Comparison of ENCODE assay signal across 23 cellular contexts in the genomic region with DNA sequence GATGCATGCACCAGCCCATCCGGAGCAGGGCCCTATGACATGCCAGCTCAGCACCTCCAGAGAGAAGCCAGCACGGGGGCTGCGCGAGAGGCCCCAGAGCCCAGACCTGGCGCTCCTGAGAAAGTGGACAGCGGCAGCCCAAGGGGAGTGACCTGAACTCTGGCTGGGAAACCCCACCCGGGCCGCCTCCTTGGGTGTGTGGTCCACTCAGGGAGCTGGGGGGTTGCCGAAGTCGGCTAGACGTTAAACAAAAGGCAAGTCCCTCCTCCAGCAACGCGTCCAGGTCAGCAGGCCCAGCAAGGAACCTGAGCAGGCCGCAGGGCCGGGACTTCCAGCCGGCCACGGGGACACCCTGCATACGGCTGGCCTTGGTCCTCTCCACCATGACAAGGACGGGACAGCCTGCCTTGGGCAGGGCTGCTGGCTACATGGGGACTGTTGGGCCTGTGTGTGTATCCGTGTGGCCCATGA. TPM values are rescaled to one million over a fixed set of nuclear protein-coding genes. Genes with fewer than 3 reads are reported as not detected.
A peak's percentile ranks its signal among the peaks of the same experiment; 100 is the strongest.
DNase-seq lines count a peak whose midpoint lies in the region; ATAC-seq and TF ChIP-seq lines count a peak whose summit lies in the region.
"Had no signal": no experiment of that assay in that cellular context is flagged by ENCODE, and none has a peak within 500 bp of the region (broad histone marks: within the 10 kb centered on the region; RNA-seq: fewer than 3 reads in every experiment).

No MANE protein-coding gene starts in this region.

- intact Hi-C loops in Panc1 (cut with micrococcal nuclease; ENCODE audit: unreplicated experiment) = no loop called here

- in situ Hi-C loops in Panc1 (cut with HindIII; ENCODE audit: low pct_unique_long_range_greater_than_20kb, low sequenced_read_pairs) = no loop called here

- CTCF ChIA-PET in Panc1 (lab: Charles Lee) = no interaction called here

- no peak overlapping the region for H3K4me3 ChIP-seq in Panc1 (ENCODE audit: low read depth in 2 of 2, low read length in 2 of 2)
- H3K4me3 ChIP-seq in WERI-Rb-1 (ENCODE audit: low read depth, low read length) = no peak overlapping the region
- H3K4me3 ChIP-seq: psoas muscle, testis had no signal

- H3K4me1 Mint-ChIP-seq in activated T-cell treated with anti-CD3 and anti-CD28 coated beads, Interleukin-2, amount 50 U/mL, for 24 hours (ENCODE audit: low read depth) = peaks cover 10% of the 10 kb centered on the region

- H3K36me3 ChIP-seq in Panc1 (ENCODE audit: control insufficient read depth, insufficient read depth, low read length) (no peaks in the 10 kb centered on the region), WERI-Rb-1 (no peaks in the 10 kb centered on the region)

- peaks cover 54% of the 10 kb centered on the region for H3K4me1 ChIP-seq in Panc1 (ENCODE audit: control insufficient read depth, insufficient read depth, low read length)
- H3K4me1 ChIP-seq: testis had no signal

- no peak overlapping the region; the same call in 1 of the 2 replicates for H3K27ac ChIP-seq in Panc1 (ENCODE audit: low read length)
- no peak overlapping the region for H3K27ac ChIP-seq in WERI-Rb-1
- H3K27ac ChIP-seq: psoas muscle, testis had no signal

- peak; percentile 19; the same call in 1 of the 2 replicates for ATAC-seq in Panc1
- ATAC-seq in GM18868 (IDR thresholded peaks at IDR 0.05; ENCODE audit: unreplicated experiment) = no peak
- ATAC-seq: naive thymus-derived CD8-positive, alpha-beta T cell; stimulated activated effector memory CD8-positive, alpha-beta T cell treated with anti-CD3 and anti-CD28 coated beads, Interleukin-12 subunit alpha, Interleukin-12 subunit beta, amount 100 ng/mL, for 72 hours had no signal

- peaks cover 5% of the 10 kb centered on the region for H3K27me3 Mint-ChIP-seq in activated T-cell treated with anti-CD3 and anti-CD28 coated beads, Interleukin-2, amount 50 U/mL, for 24 hours
- H3K27me3 Mint-ChIP-seq: CD4-positive, CD25-positive, alpha-beta regulatory T cell had no signal

- H3K4me3 Mint-ChIP-seq in activated T-cell treated with anti-CD3 and anti-CD28 coated beads, Interleukin-2, amount 50 U/mL, for 24 hours = no peak overlapping the region
- H3K4me3 Mint-ChIP-seq: CD4-positive, CD25-positive, alpha-beta regulatory T cell; immature natural killer cell; memory B cell; naive thymus-derived CD8-positive, alpha-beta T cell; stimulated activated effector memory CD8-positive, alpha-beta T cell treated with anti-CD3 and anti-CD28 coated beads, Interleukin-12 subunit alpha, Interleukin-12 subunit beta, amount 100 ng/mL, for 72 hours had no signal

- BruUV-seq in Panc1 (replicated peaks; lab: Mats Ljungman, UMichigan) = no TSS peak

- no peak overlapping the region for H3K27ac Mint-ChIP-seq in activated T-cell treated with anti-CD3 and anti-CD28 coated beads, Interleukin-2, amount 50 U/mL, for 24 hours
- H3K27ac Mint-ChIP-seq: activated T-helper 2 cell treated with anti-CD3 and anti-CD28 coated beads, Interferon-gamma antibody, Interleukin-2, Interleukin-4, amounts not matched to agents 10 μg/mL and 5 μg/mL and 100 μg/mL, durations not matched to agents 14 hours and 24 hours and 36 hours; CD4-positive, CD25-positive, alpha-beta regulatory T cell; immature natural killer cell; memory B cell; stimulated activated effector memory CD8-positive, alpha-beta T cell treated with anti-CD3 and anti-CD28 coated beads, Interleukin-12 subunit alpha, Interleukin-12 subunit beta, amount 100 ng/mL, for 72 hours had no signal

- DNase-seq in activated T-cell treated with anti-CD3 and anti-CD28 coated beads, Interleukin-2, amount 50 U/mL, for 24 hours = peak; percentile 23
- DNase-seq in activated T-cell treated with anti-CD3 and anti-CD28 coated beads, Interleukin-2, amount 50 U/mL, for 1 hour = no peak
- DNase-seq in Panc1 (ENCODE audit: low read depth, low spot score) (no peak), islet precursor cell (peak; percentile 58), T-helper 9 cell (no peak), WERI-Rb-1 (no peak)
- peak; percentile 20 for DNase-seq in stimulated activated CD8-positive, alpha-beta memory T cell treated with anti-CD3 and anti-CD28 coated beads, Interleukin-4, amount 100 ng/mL, for 48 hours
- DNase-seq: activated CD4-positive, CD25-positive, alpha-beta regulatory T cell; CD4-positive, CD25-positive, alpha-beta regulatory T cell; central memory CD4-positive, alpha-beta T cell; effector memory CD4-positive, alpha-beta T cell; immature natural killer cell; KG1; NCI-H2029 treated with DMSO at 0.1 percent for 48 hours; SHP77; T-helper 2 cell; testis had no signal

- peaks cover 6% of the 10 kb centered on the region for H3K36me3 Mint-ChIP-seq in activated T-cell treated with anti-CD3 and anti-CD28 coated beads, Interleukin-2, amount 50 U/mL, for 24 hours (ENCODE audit: low read depth)
- H3K36me3 Mint-ChIP-seq: immature natural killer cell; memory B cell; stimulated activated effector memory CD8-positive, alpha-beta T cell treated with anti-CD3 and anti-CD28 coated beads, Interleukin-12 subunit alpha, Interleukin-12 subunit beta, amount 100 ng/mL, for 72 hours had no signal

- no peaks in the 10 kb centered on the region for H3K9me3 Mint-ChIP-seq in activated T-cell treated with anti-CD3 and anti-CD28 coated beads, Interleukin-2, amount 50 U/mL, for 24 hours
- H3K9me3 Mint-ChIP-seq: activated T-helper 2 cell treated with anti-CD3 and anti-CD28 coated beads, Interferon-gamma antibody, Interleukin-2, Interleukin-4, amounts not matched to agents 10 μg/mL and 5 μg/mL and 100 μg/mL, durations not matched to agents 14 hours and 24 hours and 36 hours; CD4-positive, CD25-positive, alpha-beta regulatory T cell; immature natural killer cell; memory B cell; naive thymus-derived CD8-positive, alpha-beta T cell; stimulated activated effector memory CD8-positive, alpha-beta T cell treated with anti-CD3 and anti-CD28 coated beads, Interleukin-12 subunit alpha, Interleukin-12 subunit beta, amount 100 ng/mL, for 72 hours had no signal

- POLR2A ChIA-PET in Panc1 (lab: Charles Lee) = no interaction called here

- TF ChIP-seq CTCF in Panc1 (IDR thresholded peaks at IDR 0.05) (no peak), WERI-Rb-1 (IDR thresholded peaks at IDR 0.05; ENCODE audit: low read depth, low read length) (no peak)

- H3K9me3 ChIP-seq in Panc1 (ENCODE audit: control insufficient read depth, insufficient read depth, low read depth, low read length) (no peaks in the 10 kb centered on the region), WERI-Rb-1 (ENCODE audit: severe bottlenecking) (no peaks in the 10 kb centered on the region)
- H3K9me3 ChIP-seq: psoas muscle, testis had no signal

- H3K27me3 ChIP-seq in Panc1 (ENCODE audit: control insufficient read depth, insufficient read depth, low read length) (no peaks in the 10 kb centered on the region), WERI-Rb-1 (ENCODE audit: insufficient read depth, low read depth, severe bottlenecking) (no peaks in the 10 kb centered on the region)
- H3K27me3 ChIP-seq: testis had no signal

RNA-seq across cellular contexts. Expression of a gene that starts 35.7 kb away (rescaled TPM):
- total RNA-seq in Panc1 (2021; ENCODE audit: unreplicated experiment) = 62.0 TPM
- polyA plus RNA-seq in Panc1 (2012; ENCODE audit: insufficient read length) = 46.2 TPM

RNA-seq across cellular contexts. Expression of a gene that starts 59.3 kb away (rescaled TPM):
- 34.0 TPM for total RNA-seq in Panc1 (2021; ENCODE audit: unreplicated experiment)
- 41.1 TPM for polyA plus RNA-seq in Panc1 (2012; ENCODE audit: insufficient read length)

Comparison
In these comparisons a context has a peak if more than half of its experiments do, and no peak if none do; other contexts are left out.
1. DNase-seq: peak in activated T-cell treated with anti-CD3 and anti-CD28 coated beads, Interleukin-2, amount 50 U/mL, for 24 hours (single experiment), islet precursor cell (single experiment) and stimulated activated CD8-positive, alpha-beta memory T cell treated with anti-CD3 and anti-CD28 coated beads, Interleukin-4, amount 100 ng/mL, for 48 hours (single experiment); none in activated T-cell treated with anti-CD3 and anti-CD28 coated beads, Interleukin-2, amount 50 U/mL, for 1 hour (single experiment), Panc1 (single experiment), T-helper 9 cell (single experiment) and WERI-Rb-1 (single experiment).